In the genomic region with DNA sequence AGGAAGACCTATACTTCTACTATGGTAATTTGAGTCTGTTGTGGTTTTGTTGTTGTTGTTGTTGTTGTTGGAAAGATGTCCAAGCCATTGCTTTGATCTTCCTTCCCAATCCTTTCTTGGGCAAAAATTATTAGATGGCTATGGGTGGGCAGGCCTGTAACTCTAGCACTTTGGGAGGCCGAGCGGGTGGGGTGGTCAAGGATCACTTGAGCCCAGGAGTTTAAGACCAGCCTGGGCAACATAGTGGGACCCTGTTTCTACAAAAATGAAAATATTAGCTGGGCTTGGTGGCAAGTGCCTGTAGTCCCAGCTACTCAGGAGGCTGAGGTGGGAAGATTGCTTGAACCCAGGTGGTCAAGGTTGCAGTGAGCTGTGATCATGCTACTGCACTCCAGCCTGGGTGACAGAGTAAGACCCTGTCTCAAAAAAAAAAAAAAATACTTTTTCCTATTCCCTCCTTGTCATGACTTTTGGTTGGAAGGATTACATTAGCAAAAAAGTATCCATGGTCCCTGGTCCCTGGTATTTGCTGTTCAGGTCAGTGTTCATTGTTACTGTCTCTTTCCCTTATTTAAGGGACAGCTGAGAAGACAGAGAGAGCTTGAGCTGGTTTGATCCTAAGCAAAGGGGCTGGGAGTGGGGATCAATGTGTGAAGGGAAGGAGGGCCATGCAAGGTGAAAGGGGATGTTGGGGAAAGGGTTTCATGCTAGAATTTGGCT, we compare ENCODE assay signal across 24 cellular contexts. TPM values are rescaled to one million over a fixed set of nuclear protein-coding genes. Genes with fewer than 3 reads are reported as not detected.
A peak's percentile ranks its signal among the peaks of the same experiment; 100 is the strongest.
DNase-seq lines count a peak whose midpoint lies in the region; ATAC-seq, FAIRE-seq and TF ChIP-seq lines count a peak whose summit lies in the region.
"Had no signal": no experiment of that assay in that cellular context is flagged by ENCODE, and none has a peak within 500 bp of the region (broad histone marks: within the 10 kb centered on the region; RNA-seq: fewer than 3 reads in every experiment).

No MANE protein-coding gene starts in this region.

- H3K4me1 Mint-ChIP-seq in central memory CD8-positive, alpha-beta T cell, result no peaks in the 10 kb centered on the region
- peaks cover 5% of the 10 kb centered on the region for H3K4me1 Mint-ChIP-seq in progenitor cell of endocrine pancreas (ENCODE audit: low read depth)
- H3K4me1 Mint-ChIP-seq in activated naive CD8-positive, alpha-beta T cell treated with anti-CD3 and anti-CD28 coated beads for 36 hours, result no peaks in the 10 kb centered on the region
- H3K4me1 Mint-ChIP-seq: CD4-positive, alpha-beta memory T cell had no signal

- TF ChIP-seq CTCF in HepG2 (CRISPR knock-in tag; IDR thresholded peaks at IDR 0.05), result no peak
- no peak for TF ChIP-seq CTCF in progenitor cell of endocrine pancreas (IDR thresholded peaks at IDR 0.05; ENCODE audit: unreplicated experiment)

- intact Hi-C loops in HepG2 (cut with micrococcal nuclease; ENCODE audit: unreplicated experiment), result no loop called here

- TF ChIP-seq RAD21 in HepG2 (CRISPR knock-in tag; IDR thresholded peaks at IDR 0.05), result no peak

- H3K4me3 Mint-ChIP-seq in central memory CD8-positive, alpha-beta T cell, result no peak overlapping the region
- H3K4me3 Mint-ChIP-seq in progenitor cell of endocrine pancreas (ENCODE audit: low read depth), result no peak overlapping the region
- no peak overlapping the region for H3K4me3 Mint-ChIP-seq in activated naive CD8-positive, alpha-beta T cell treated with anti-CD3 and anti-CD28 coated beads for 36 hours
- H3K4me3 Mint-ChIP-seq: CD4-positive, alpha-beta memory T cell; HFFc6 had no signal

- H2AFZ ChIP-seq in HepG2 (ENCODE audit: low read length), result peak overlapping the region; percentile 43

- peak overlapping the region; percentile 43 for H3K27ac ChIP-seq in HepG2 (ENCODE audit: extremely low read length, insufficient read depth, low read length)
- H3K27ac ChIP-seq: BLaER1 treated with 17β-estradiol and CSF1 and Interleukin-3, amounts not matched to agents 10 nM and 100 nM; KMS-11 had no signal

- CTCF ChIA-PET in HepG2 (lab: Yijun Ruan, JAX; ENCODE audit: low intra/inter-chr PET ratio, low total read pairs), result no interaction called here

- H3K9me3 ChIP-seq in HepG2 (ENCODE audit: low read length), result no peaks in the 10 kb centered on the region

- POLR2A ChIA-PET in HepG2 (lab: Yijun Ruan, JAX), result interaction anchor here (0.8 to 5.9 kb wide), 3 partner anchors 14 to 20 kb away, joined by 3 to 93 read pairs (median 52); a partner anchor contains a TSS

- no peaks in the 10 kb centered on the region for H3K27me3 Mint-ChIP-seq in central memory CD8-positive, alpha-beta T cell
- no peaks in the 10 kb centered on the region for H3K27me3 Mint-ChIP-seq in progenitor cell of endocrine pancreas
- no peaks in the 10 kb centered on the region for H3K27me3 Mint-ChIP-seq in activated naive CD8-positive, alpha-beta T cell treated with anti-CD3 and anti-CD28 coated beads for 36 hours
- H3K27me3 Mint-ChIP-seq: CD4-positive, alpha-beta memory T cell had no signal

- in situ Hi-C loops in HepG2 (cut with HindIII; ENCODE audit: extremely low pct_ligation_motif_present, low pct_unique_long_range_greater_than_20kb), result no loop called here

- no peaks in the 10 kb centered on the region for H3K79me2 ChIP-seq in HepG2 (ENCODE audit: insufficient read depth, low read length)

- no peaks in the 10 kb centered on the region for H3K9me3 Mint-ChIP-seq in central memory CD8-positive, alpha-beta T cell
- peaks cover 5% of the 10 kb centered on the region for H3K9me3 Mint-ChIP-seq in progenitor cell of endocrine pancreas (ENCODE audit: low read depth)
- no peaks in the 10 kb centered on the region for H3K9me3 Mint-ChIP-seq in activated naive CD8-positive, alpha-beta T cell treated with anti-CD3 and anti-CD28 coated beads for 36 hours
- H3K9me3 Mint-ChIP-seq: CD4-positive, alpha-beta memory T cell had no signal

- no TSS peak for BruUV-seq in HepG2 (replicated peaks; lab: Mats Ljungman, UMichigan)

- H3K27ac Mint-ChIP-seq in central memory CD8-positive, alpha-beta T cell (ENCODE audit: low read depth), result peak overlapping the region; percentile 46
- peak overlapping the region; percentile 56 for H3K27ac Mint-ChIP-seq in progenitor cell of endocrine pancreas
- no peak overlapping the region for H3K27ac Mint-ChIP-seq in activated naive CD8-positive, alpha-beta T cell treated with anti-CD3 and anti-CD28 coated beads for 36 hours
- H3K27ac Mint-ChIP-seq: HFFc6 had no signal

- TF ChIP-seq POLR2A in HepG2 (IDR thresholded peaks at IDR 0.05; ENCODE audit: insufficient read depth in 1 of 2, low read depth in 2 of 2, low read length in 2 of 2), result no peak

- DNase-seq in H7 (peak; percentile 31), HepG2 (ENCODE audit: low spot score) (no peak), progenitor cell of endocrine pancreas (ENCODE audit: low spot score, unreplicated experiment) (no peak), DMS79 treated with DMSO at 0.1 percent for 48 hours (lab: John Stamatoyannopoulos, UW) (no peak), NCI-H1417 (lab: John Stamatoyannopoulos, UW) (no peak)
- no peak for DNase-seq in central memory CD8-positive, alpha-beta T cell (ENCODE audit: low spot score in 2 of 2)
- DNase-seq in activated naive CD8-positive, alpha-beta T cell treated with anti-CD3 and anti-CD28 coated beads for 36 hours, result no peak
- DNase-seq: CD4-positive, alpha-beta memory T cell; GDM1; HFFc6; NCI-H1105; NCI-H1694; NCI-H2081; NCI-H2171; NCI-H345; NCI-H524; NCI-H774; NK-92 treated with Interleukin-12 subunit alpha and Interleukin-12 subunit beta, amount 100 ng/mL, for 24 hours had no signal

- H3K4me2 ChIP-seq in HepG2 (ENCODE audit: low read depth, low read length), result peak overlapping the region; percentile 48
- H3K4me2 ChIP-seq: BLaER1 treated with 17β-estradiol and CSF1 and Interleukin-3, amounts not matched to agents 10 nM and 100 nM; KMS-11 had no signal

- TF ChIP-seq EP300 in HepG2 (IDR thresholded peaks at IDR 0.05; ENCODE audit: low read depth in 2 of 2, low read length in 2 of 2), result no peak
- TF ChIP-seq EP300 in HepG2 (CRISPR knock-in tag; IDR thresholded peaks at IDR 0.05; ENCODE audit: borderline replicate concordance), result no peak

- FAIRE-seq in HepG2 (lab: Jason Lieb, UNC), result no peak
- FAIRE-seq: GM18507, H54 had no signal

- peak overlapping the region; percentile 8 for H3K9ac ChIP-seq in HepG2 (ENCODE audit: insufficient read depth, low read depth, low read length)
- H3K9ac ChIP-seq: BLaER1 treated with 17β-estradiol and CSF1 and Interleukin-3, amounts not matched to agents 10 nM and 100 nM; KMS-11 had no signal

- WGBS in HepG2 (ENCODE audit: low lambda C conversion rate), result 92% methylated on average over 2 of the region's 2 CpGs

- peaks cover 7% of the 10 kb centered on the region for H3K36me3 Mint-ChIP-seq in central memory CD8-positive, alpha-beta T cell (ENCODE audit: insufficient read depth)
- H3K36me3 Mint-ChIP-seq in progenitor cell of endocrine pancreas (ENCODE audit: insufficient read depth), result peaks cover 12% of the 10 kb centered on the region
- peaks cover 7% of the 10 kb centered on the region for H3K36me3 Mint-ChIP-seq in activated naive CD8-positive, alpha-beta T cell treated with anti-CD3 and anti-CD28 coated beads for 36 hours
- H3K36me3 Mint-ChIP-seq: CD4-positive, alpha-beta memory T cell had no signal

- ATAC-seq in central memory CD8-positive, alpha-beta T cell (replicated peaks; ENCODE audit: extremely low read depth, poor library complexity, severe bottlenecking), result no peak
- ATAC-seq in HepG2 (peak; percentile 45), HG03097 (IDR thresholded peaks at IDR 0.05; ENCODE audit: low FRiP score, unreplicated experiment) (no peak)

- H3K4me1 ChIP-seq in HepG2 (ENCODE audit: insufficient read depth, low read length), result peaks cover 35% of the 10 kb centered on the region
- H3K4me1 ChIP-seq: BLaER1 treated with 17β-estradiol and CSF1 and Interleukin-3, amounts not matched to agents 10 nM and 100 nM had no signal

- H3K36me3 ChIP-seq in H7 (replicated peaks; ENCODE audit: control insufficient read depth, insufficient read depth, low read length), result no peaks in the 10 kb centered on the region
- no peaks in the 10 kb centered on the region for H3K36me3 ChIP-seq in HepG2 (replicated peaks in 1 of 2; ENCODE audit: control insufficient read depth in 1 of 2, insufficient read depth in 2 of 2, low read length in 2 of 2)

- no peaks in the 10 kb centered on the region for H4K20me1 ChIP-seq in HepG2 (ENCODE audit: insufficient read depth, low read length)
- H4K20me1 ChIP-seq: BLaER1 treated with 17β-estradiol and CSF1 and Interleukin-3, amounts not matched to agents 10 nM and 100 nM had no signal

- H3K27me3 ChIP-seq in H7 (ENCODE audit: control insufficient read depth, insufficient read depth, low read length), result no peaks in the 10 kb centered on the region
- H3K27me3 ChIP-seq in HepG2 (ENCODE audit: control insufficient read depth in 1 of 2, insufficient read depth in 2 of 2, low read length in 2 of 2), result no peaks in the 10 kb centered on the region
- H3K27me3 ChIP-seq: BLaER1 treated with 17β-estradiol and CSF1 and Interleukin-3, amounts not matched to agents 10 nM and 100 nM had no signal

- H3K4me3 ChIP-seq in H7 (ENCODE audit: insufficient read depth, low read depth, low read length) (no peak overlapping the region), HepG2 (replicated peaks in 1 of 3; ENCODE audit: insufficient read depth in 1 of 3, low read depth in 2 of 3, low read length in 3 of 3) (no peak overlapping the region)
- H3K4me3 ChIP-seq: BLaER1 treated with 17β-estradiol and CSF1 and Interleukin-3, amounts not matched to agents 10 nM and 100 nM had no signal

RNA-seq across cellular contexts. Expression of a gene that starts 11.7 kb away (rescaled TPM):
- total RNA-seq in H7 (2014; rRNA removed; shearing (Covaris generic)), result 56.2 and 58.6 TPM in 2 replicates
- total RNA-seq in HepG2 (2016; rRNA removed; fragmentation: Illumina TruSeq; extraction: Trizol) (139 and 297 TPM in 2 replicates), progenitor cell of endocrine pancreas (52.4 and 57.4 TPM in 2 replicates)
- total RNA-seq in HepG2 (2016; cell fraction: cytosol; rRNA removed; fragmentation: Illumina TruSeq; extraction: Trizol; ENCODE audit: low read depth), result 49.1 and 49.3 TPM in 2 replicates
- total RNA-seq in HepG2 (2016; cell fraction: insoluble cytoplasmic fraction; rRNA removed; fragmentation: Illumina TruSeq; extraction: Trizol), result 132 and 314 TPM in 2 replicates
- total RNA-seq in HepG2 (2016; cell fraction: membrane; rRNA removed; fragmentation: Illumina TruSeq; extraction: Trizol), result 93.8 and 98.2 TPM in 2 replicates
- 237 and 274 TPM in 2 replicates for total RNA-seq in HepG2 (2016; cell fraction: nucleus; rRNA removed; fragmentation: Illumina TruSeq; extraction: Trizol)
- 202 and 215 TPM in 2 replicates for polyA plus RNA-seq in HepG2 (2011; rRNA removed)
- polyA plus RNA-seq in HepG2 (2011; cell fraction: cytosol; rRNA removed), result 195 and 257 TPM in 2 replicates
- polyA plus RNA-seq in HepG2 (2011; cell fraction: nucleus; rRNA removed), result 110 and 111 TPM in 2 replicates
- 88.7 and 96.9 TPM in 2 replicates for polyA plus RNA-seq in HepG2 (2012)
- 46.5 and 46.6 TPM in 2 replicates for polyA plus RNA-seq in HepG2 (2016; cell fraction: cytosol; fragmentation: Illumina TruSeq; extraction: Trizol; ENCODE audit: low read depth)
- 114 and 120 TPM in 2 replicates for polyA plus RNA-seq in HepG2 (2016; cell fraction: insoluble cytoplasmic fraction; fragmentation: Illumina TruSeq; extraction: Trizol; ENCODE audit: low read depth)
- polyA plus RNA-seq in HepG2 (2016; cell fraction: membrane; fragmentation: Illumina TruSeq; extraction: Trizol; ENCODE audit: low read depth), result 67.2 and 70.7 TPM in 2 replicates
- polyA plus RNA-seq in HepG2 (2016; cell fraction: nucleus; fragmentation: Illumina TruSeq; extraction: Trizol; ENCODE audit: insufficient read depth, low read depth), result 367 and 386 TPM in 2 replicates
- 35.2 and 243 TPM in 2 replicates for polyA minus RNA-seq in HepG2 (2011; rRNA and poly(A)+ RNA removed; ENCODE audit: low replicate concordance)
- 76.7 and 85.5 TPM in 2 replicates for polyA minus RNA-seq in HepG2 (2011; cell fraction: cytosol; rRNA and poly(A)+ RNA removed)
- 40.9 and 43.8 TPM in 2 replicates for polyA minus RNA-seq in HepG2 (2011; cell fraction: nucleus; rRNA and poly(A)+ RNA removed)
- 10 to 100 TPM; 12.4 to 12.9 TPM for total RNA-seq in activated naive CD8-positive, alpha-beta T cell treated with anti-CD3 and anti-CD28 coated beads for 36 hours

RNA-seq across cellular contexts. Expression of a gene that starts 23.4 kb away (rescaled TPM):
- total RNA-seq in H7 (2014; rRNA removed; shearing (Covaris generic)), result 63.3 and 70.4 TPM in 2 replicates
- 186 and 189 TPM in 2 replicates for total RNA-seq in HepG2 (2016; rRNA removed; fragmentation: Illumina TruSeq; extraction: Trizol)
- 8.9 and 12.5 TPM in 2 replicates for total RNA-seq in HepG2 (2016; cell fraction: cytosol; rRNA removed; fragmentation: Illumina TruSeq; extraction: Trizol; ENCODE audit: low read depth)
- total RNA-seq in HepG2 (2016; cell fraction: insoluble cytoplasmic fraction; rRNA removed; fragmentation: Illumina TruSeq; extraction: Trizol), result 148 and 193 TPM in 2 replicates
- 24.6 and 28.1 TPM in 2 replicates for total RNA-seq in HepG2 (2016; cell fraction: membrane; rRNA removed; fragmentation: Illumina TruSeq; extraction: Trizol)
- 88.3 and 95.9 TPM in 2 replicates for total RNA-seq in HepG2 (2016; cell fraction: nucleus; rRNA removed; fragmentation: Illumina TruSeq; extraction: Trizol)
- 26.0 and 57.2 TPM in 2 replicates for polyA plus RNA-seq in HepG2 (2011; rRNA removed)
- polyA plus RNA-seq in HepG2 (2011; cell fraction: cytosol; rRNA removed), result 26.6 and 33.8 TPM in 2 replicates
- polyA plus RNA-seq in HepG2 (2011; cell fraction: nucleus; rRNA removed), result 55.8 and 89.9 TPM in 2 replicates
- 39.8 and 132 TPM in 2 replicates for polyA plus RNA-seq in HepG2 (2012)
- polyA plus RNA-seq in HepG2 (2016; cell fraction: cytosol; fragmentation: Illumina TruSeq; extraction: Trizol; ENCODE audit: low read depth), result 5.4 and 5.8 TPM in 2 replicates
- 148 and 182 TPM in 2 replicates for polyA plus RNA-seq in HepG2 (2016; cell fraction: insoluble cytoplasmic fraction; fragmentation: Illumina TruSeq; extraction: Trizol; ENCODE audit: low read depth)
- polyA plus RNA-seq in HepG2 (2016; cell fraction: membrane; fragmentation: Illumina TruSeq; extraction: Trizol; ENCODE audit: low read depth), result 11.1 and 13.6 TPM in 2 replicates
- 115 and 118 TPM in 2 replicates for polyA plus RNA-seq in HepG2 (2016; cell fraction: nucleus; fragmentation: Illumina TruSeq; extraction: Trizol; ENCODE audit: insufficient read depth, low read depth)
- 84.4 and 185 TPM in 2 replicates for polyA minus RNA-seq in HepG2 (2011; rRNA and poly(A)+ RNA removed; ENCODE audit: low replicate concordance)
- 48.1 and 67.3 TPM in 2 replicates for polyA minus RNA-seq in HepG2 (2011; cell fraction: cytosol; rRNA and poly(A)+ RNA removed)
- polyA minus RNA-seq in HepG2 (2011; cell fraction: nucleus; rRNA and poly(A)+ RNA removed), result 22.7 and 36.4 TPM in 2 replicates
- total RNA-seq in progenitor cell of endocrine pancreas, result 152 and 165 TPM in 2 replicates
- 10 to 100 TPM; 21.6 to 24.3 TPM for total RNA-seq in activated naive CD8-positive, alpha-beta T cell treated with anti-CD3 and anti-CD28 coated beads for 36 hours

RNA-seq across cellular contexts. Expression of a gene that starts 27.9 kb away (rescaled TPM):
- total RNA-seq in H7 (2014; rRNA removed; shearing (Covaris generic)), result 0.42 and 0.48 TPM in 2 replicates
- total RNA-seq in HepG2 (2016; rRNA removed; fragmentation: Illumina TruSeq; extraction: Trizol) (5.6 and 5.9 TPM in 2 replicates), progenitor cell of endocrine pancreas (17.5 and 19.1 TPM in 2 replicates)
- 3.4 and 6.6 TPM in 2 replicates for total RNA-seq in HepG2 (2016; cell fraction: cytosol; rRNA removed; fragmentation: Illumina TruSeq; extraction: Trizol; ENCODE audit: low read depth)
- total RNA-seq in HepG2 (2016; cell fraction: insoluble cytoplasmic fraction; rRNA removed; fragmentation: Illumina TruSeq; extraction: Trizol), result 4.8 and 8.3 TPM in 2 replicates
- 6.1 and 6.6 TPM in 2 replicates for total RNA-seq in HepG2 (2016; cell fraction: membrane; rRNA removed; fragmentation: Illumina TruSeq; extraction: Trizol)
- total RNA-seq in HepG2 (2016; cell fraction: nucleus; rRNA removed; fragmentation: Illumina TruSeq; extraction: Trizol), result 4.4 TPM in 2 replicates
- polyA plus RNA-seq in HepG2 (2011; rRNA removed), result 3.5 and 3.6 TPM in 2 replicates
- polyA plus RNA-seq in HepG2 (2011; cell fraction: cytosol; rRNA removed), result 3.2 and 3.7 TPM in 2 replicates
- polyA plus RNA-seq in HepG2 (2011; cell fraction: nucleus; rRNA removed), result 2.9 and 3.6 TPM in 2 replicates
- polyA plus RNA-seq in HepG2 (2012), result 1.8 and 3.2 TPM in 2 replicates
- polyA plus RNA-seq in HepG2 (2016; cell fraction: cytosol; fragmentation: Illumina TruSeq; extraction: Trizol; ENCODE audit: low read depth), result 3.9 and 4.5 TPM in 2 replicates
- polyA plus RNA-seq in HepG2 (2016; cell fraction: insoluble cytoplasmic fraction; fragmentation: Illumina TruSeq; extraction: Trizol; ENCODE audit: low read depth), result 5.7 and 6.7 TPM in 2 replicates
- polyA plus RNA-seq in HepG2 (2016; cell fraction: membrane; fragmentation: Illumina TruSeq; extraction: Trizol; ENCODE audit: low read depth), result 5.8 and 6.2 TPM in 2 replicates
- 10.4 and 12.4 TPM in 2 replicates for polyA plus RNA-seq in HepG2 (2016; cell fraction: nucleus; fragmentation: Illumina TruSeq; extraction: Trizol; ENCODE audit: insufficient read depth, low read depth)
- 4.9 TPM in 1 of 2 replicates, not detected in the other for polyA minus RNA-seq in HepG2 (2011; rRNA and poly(A)+ RNA removed; ENCODE audit: low replicate concordance)
- polyA minus RNA-seq in HepG2 (2011; cell fraction: cytosol; rRNA and poly(A)+ RNA removed), result 0.97 and 0.99 TPM in 2 replicates
- 1.6 and 2.2 TPM in 2 replicates for polyA minus RNA-seq in HepG2 (2011; cell fraction: nucleus; rRNA and poly(A)+ RNA removed)
- under 1 TPM in 1 of 2 experiments, not detected in 1; 0.30 TPM for total RNA-seq in activated naive CD8-positive, alpha-beta T cell treated with anti-CD3 and anti-CD28 coated beads for 36 hours
- total RNA-seq: CD4-positive, alpha-beta memory T cell; Daoy had no signal

RNA-seq across cellular contexts. Expression of a gene that starts 35.6 kb away (rescaled TPM):
- 45.7 and 58.5 TPM in 2 replicates for total RNA-seq in H7 (2014; rRNA removed; shearing (Covaris generic))
- total RNA-seq in HepG2 (2016; rRNA removed; fragmentation: Illumina TruSeq; extraction: Trizol), result 83.5 and 85.0 TPM in 2 replicates
- 4.6 and 5.3 TPM in 2 replicates for total RNA-seq in HepG2 (2016; cell fraction: cytosol; rRNA removed; fragmentation: Illumina TruSeq; extraction: Trizol; ENCODE audit: low read depth)
- 66.4 and 92.2 TPM in 2 replicates for total RNA-seq in HepG2 (2016; cell fraction: insoluble cytoplasmic fraction; rRNA removed; fragmentation: Illumina TruSeq; extraction: Trizol)
- 7.7 and 11.3 TPM in 2 replicates for total RNA-seq in HepG2 (2016; cell fraction: membrane; rRNA removed; fragmentation: Illumina TruSeq; extraction: Trizol)
- total RNA-seq in HepG2 (2016; cell fraction: nucleus; rRNA removed; fragmentation: Illumina TruSeq; extraction: Trizol), result 35.4 and 46.0 TPM in 2 replicates
- 44.5 and 80.9 TPM in 2 replicates for polyA plus RNA-seq in HepG2 (2011; rRNA removed)
- 35.0 and 45.6 TPM in 2 replicates for polyA plus RNA-seq in HepG2 (2011; cell fraction: cytosol; rRNA removed)
- polyA plus RNA-seq in HepG2 (2011; cell fraction: nucleus; rRNA removed), result 53.4 and 85.2 TPM in 2 replicates
- 38.1 and 121 TPM in 2 replicates for polyA plus RNA-seq in HepG2 (2012)
- polyA plus RNA-seq in HepG2 (2016; cell fraction: cytosol; fragmentation: Illumina TruSeq; extraction: Trizol; ENCODE audit: low read depth), result 3.7 and 5.6 TPM in 2 replicates
- 80.2 and 101 TPM in 2 replicates for polyA plus RNA-seq in HepG2 (2016; cell fraction: insoluble cytoplasmic fraction; fragmentation: Illumina TruSeq; extraction: Trizol; ENCODE audit: low read depth)
- 5.1 and 7.0 TPM in 2 replicates for polyA plus RNA-seq in HepG2 (2016; cell fraction: membrane; fragmentation: Illumina TruSeq; extraction: Trizol; ENCODE audit: low read depth)
- polyA plus RNA-seq in HepG2 (2016; cell fraction: nucleus; fragmentation: Illumina TruSeq; extraction: Trizol; ENCODE audit: insufficient read depth, low read depth), result 67.0 and 75.7 TPM in 2 replicates
- polyA minus RNA-seq in HepG2 (2011; rRNA and poly(A)+ RNA removed; ENCODE audit: low replicate concordance), result 44.1 and 271 TPM in 2 replicates
- 27.3 and 48.7 TPM in 2 replicates for polyA minus RNA-seq in HepG2 (2011; cell fraction: cytosol; rRNA and poly(A)+ RNA removed)
- polyA minus RNA-seq in HepG2 (2011; cell fraction: nucleus; rRNA and poly(A)+ RNA removed), result 14.2 and 25.9 TPM in 2 replicates
- total RNA-seq in progenitor cell of endocrine pancreas, result 52.5 and 56.6 TPM in 2 replicates
- total RNA-seq in activated naive CD8-positive, alpha-beta T cell treated with anti-CD3 and anti-CD28 coated beads for 36 hours, result 10 to 100 TPM; 24.3 to 24.8 TPM

RNA-seq across cellular contexts. Expression of a gene that starts 35.8 kb away (rescaled TPM):
- 0.15 and 0.55 TPM in 2 replicates for total RNA-seq in H7 (2014; rRNA removed; shearing (Covaris generic))
- total RNA-seq in HepG2 (2016; rRNA removed; fragmentation: Illumina TruSeq; extraction: Trizol) (0.55 and 0.94 TPM in 2 replicates), progenitor cell of endocrine pancreas (2.4 and 2.5 TPM in 2 replicates)
- 0.18 and 0.30 TPM in 2 replicates for total RNA-seq in HepG2 (2016; cell fraction: cytosol; rRNA removed; fragmentation: Illumina TruSeq; extraction: Trizol; ENCODE audit: low read depth)
- 0.87 and 0.97 TPM in 2 replicates for total RNA-seq in HepG2 (2016; cell fraction: insoluble cytoplasmic fraction; rRNA removed; fragmentation: Illumina TruSeq; extraction: Trizol)
- 0.55 and 0.56 TPM in 2 replicates for total RNA-seq in HepG2 (2016; cell fraction: membrane; rRNA removed; fragmentation: Illumina TruSeq; extraction: Trizol)
- total RNA-seq in HepG2 (2016; cell fraction: nucleus; rRNA removed; fragmentation: Illumina TruSeq; extraction: Trizol), result 0.38 and 0.47 TPM in 2 replicates
- polyA plus RNA-seq in HepG2 (2011; rRNA removed), result 0.78 and 1.0 TPM in 2 replicates
- 0.67 and 0.72 TPM in 2 replicates for polyA plus RNA-seq in HepG2 (2011; cell fraction: cytosol; rRNA removed)
- 0.45 and 0.73 TPM in 2 replicates for polyA plus RNA-seq in HepG2 (2011; cell fraction: nucleus; rRNA removed)
- polyA plus RNA-seq in HepG2 (2012), result 0.87 and 1.1 TPM in 2 replicates
- polyA plus RNA-seq in HepG2 (2016; cell fraction: cytosol; fragmentation: Illumina TruSeq; extraction: Trizol; ENCODE audit: low read depth), result 0.08 and 0.12 TPM in 2 replicates
- 0.98 and 1.0 TPM in 2 replicates for polyA plus RNA-seq in HepG2 (2016; cell fraction: insoluble cytoplasmic fraction; fragmentation: Illumina TruSeq; extraction: Trizol; ENCODE audit: low read depth)
- polyA plus RNA-seq in HepG2 (2016; cell fraction: membrane; fragmentation: Illumina TruSeq; extraction: Trizol; ENCODE audit: low read depth), result 0.34 and 0.37 TPM in 2 replicates
- 0.93 and 1.0 TPM in 2 replicates for polyA plus RNA-seq in HepG2 (2016; cell fraction: nucleus; fragmentation: Illumina TruSeq; extraction: Trizol; ENCODE audit: insufficient read depth, low read depth)
- 0.46 and 2.2 TPM in 2 replicates for polyA minus RNA-seq in HepG2 (2011; rRNA and poly(A)+ RNA removed; ENCODE audit: low replicate concordance)
- 0.44 and 0.59 TPM in 2 replicates for polyA minus RNA-seq in HepG2 (2011; cell fraction: cytosol; rRNA and poly(A)+ RNA removed)
- polyA minus RNA-seq in HepG2 (2011; cell fraction: nucleus; rRNA and poly(A)+ RNA removed), result 0.25 and 0.39 TPM in 2 replicates
- total RNA-seq in activated naive CD8-positive, alpha-beta T cell treated with anti-CD3 and anti-CD28 coated beads for 36 hours, result 1 to 10 TPM; 1.2 to 1.5 TPM
